7 cellular contexts compared by ENCODE assay signal in the genomic region with DNA sequence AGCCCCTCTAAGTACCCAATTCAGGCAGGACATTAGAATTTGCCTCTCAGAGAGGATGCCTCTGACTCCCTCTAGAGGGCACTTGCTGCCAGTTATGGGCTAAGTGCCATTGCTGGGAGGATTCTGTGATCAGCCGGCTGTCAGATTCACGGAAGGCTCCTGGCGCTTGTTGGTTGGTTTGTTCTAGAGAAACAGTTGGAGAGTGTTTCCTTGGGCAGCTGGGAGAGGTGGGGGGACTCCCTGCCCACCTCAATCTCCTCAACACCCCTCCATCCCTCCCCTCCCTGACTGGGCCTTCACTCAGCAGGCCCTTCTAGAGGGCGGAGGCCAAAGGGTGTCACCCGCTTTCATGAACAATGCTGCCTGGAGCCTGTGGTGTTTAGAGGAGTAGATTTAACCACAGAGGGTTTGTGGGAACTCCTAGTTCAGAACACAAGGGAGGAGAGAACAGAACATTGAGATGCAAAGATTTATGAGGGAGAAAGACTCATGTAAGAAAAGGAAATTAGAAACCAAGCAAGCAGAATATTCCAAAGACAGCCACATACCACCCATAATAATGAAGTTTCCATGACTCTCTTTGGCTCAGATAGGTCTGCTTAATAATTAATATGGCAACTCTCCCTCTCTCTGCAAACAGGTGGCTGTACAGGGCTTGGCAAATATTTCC. TPM values are rescaled to one million over a fixed set of nuclear protein-coding genes. Genes with fewer than 3 reads are reported as not detected.
A peak's percentile ranks its signal among the peaks of the same experiment; 100 is the strongest.
DNase-seq lines count a peak whose midpoint lies in the region; ATAC-seq and TF ChIP-seq lines count a peak whose summit lies in the region.

No MANE protein-coding gene starts in this region.

- peak; percentile 89 for TF ChIP-seq CTCF in GM12873 (IDR thresholded peaks at IDR 0.05; ENCODE audit: insufficient read depth, low read depth, low read length, missing control alignments)
- TF ChIP-seq CTCF in ascending aorta (IDR thresholded peaks at IDR 0.05): peak; percentile 40 to 80 (median 72)
- TF ChIP-seq CTCF in hepatocyte (IDR thresholded peaks at IDR 0.05; ENCODE audit: poor library complexity): peak; percentile 84
- TF ChIP-seq CTCF in gastrocnemius medialis (IDR thresholded peaks at IDR 0.05 in 4 of 5, conservative IDR thresholded peaks at IDR 0.05 in 1 of 5): peak; percentile 49 to 80 (median 69)

- H3K27ac ChIP-seq in ascending aorta: no peak overlapping the region
- peak overlapping the region; percentile 70 for H3K27ac ChIP-seq in hepatocyte
- H3K27ac ChIP-seq in gastrocnemius medialis: no peak overlapping the region

- TF ChIP-seq POLR2A in gastrocnemius medialis (IDR thresholded peaks at IDR 0.05): no peak

- DNase-seq in NCI-H1092 treated with DMSO at 0.1 percent for 48 hours (lab: John Stamatoyannopoulos, UW) (peak; percentile 68), ascending aorta (ENCODE audit: low spot score in 2 of 2) (peak in 1 of 2 donors; percentile 68), hepatocyte (ENCODE audit: low spot score) (peak; percentile 85), gastrocnemius medialis (peak; percentile 27 to 40), T1000 (lab: John Stamatoyannopoulos, UW) (no peak)
- DNase-seq in T-helper 2 cell treated with Interferon-gamma antibody and Interleukin-4, amounts not matched to agents 5 μg/mL and 100 μg/mL, for 36 hours (ENCODE audit: low spot score): peak; percentile 39

- H3K4me3 ChIP-seq in ascending aorta (no peak overlapping the region), hepatocyte (no peak overlapping the region), gastrocnemius medialis (no peak overlapping the region)

- in situ Hi-C loops in gastrocnemius medialis (cut with MboI; ENCODE audit: low sequenced_read_pairs in 4 of 4): loop anchor here in 1 of 4 donors (25.0 kb wide), 1 partner anchor 187 kb away; no protein-coding TSS in a partner anchor

- peak; percentile 76 to 78 for ATAC-seq in gastrocnemius medialis

- H4K20me1 ChIP-seq in hepatocyte (ENCODE audit: insufficient read depth, poor library complexity, severe bottlenecking): no peaks in the 10 kb centered on the region

- no peaks in the 10 kb centered on the region for H3K9me3 Mint-ChIP-seq in T-helper 2 cell treated with Interferon-gamma antibody and Interleukin-4, amounts not matched to agents 5 μg/mL and 100 μg/mL, for 36 hours

- H2AFZ ChIP-seq in hepatocyte: peak overlapping the region; percentile 75

- H3K4me1 Mint-ChIP-seq in T-helper 2 cell treated with Interferon-gamma antibody and Interleukin-4, amounts not matched to agents 5 μg/mL and 100 μg/mL, for 36 hours (ENCODE audit: low read depth): peaks cover 6% of the 10 kb centered on the region

- H3K27ac Mint-ChIP-seq in T-helper 2 cell treated with Interferon-gamma antibody and Interleukin-4, amounts not matched to agents 5 μg/mL and 100 μg/mL, for 36 hours: no peak overlapping the region

- no peaks in the 10 kb centered on the region for H3K9me3 ChIP-seq in ascending aorta
- no peaks in the 10 kb centered on the region for H3K9me3 ChIP-seq in hepatocyte (ENCODE audit: low read depth)
- no peaks in the 10 kb centered on the region for H3K9me3 ChIP-seq in gastrocnemius medialis

- no peaks in the 10 kb centered on the region for H3K36me3 Mint-ChIP-seq in T-helper 2 cell treated with Interferon-gamma antibody and Interleukin-4, amounts not matched to agents 5 μg/mL and 100 μg/mL, for 36 hours (ENCODE audit: low read depth)

- no peaks in the 10 kb centered on the region for H3K9me2 ChIP-seq in hepatocyte (replicated peaks; ENCODE audit: insufficient read depth)

- 31% methylated on average over 5 of the region's 5 CpGs for WGBS in hepatocyte (ENCODE audit: low lambda C conversion rate, missing lambda C conversion rate)

- no peaks in the 10 kb centered on the region for H3K79me2 ChIP-seq in hepatocyte

- H3K36me3 ChIP-seq in ascending aorta: no peaks in the 10 kb centered on the region
- H3K36me3 ChIP-seq in hepatocyte (replicated peaks; ENCODE audit: insufficient read depth, low read depth): no peaks in the 10 kb centered on the region
- H3K36me3 ChIP-seq in gastrocnemius medialis: no peaks in the 10 kb centered on the region

- H3K4me2 ChIP-seq in hepatocyte: peak overlapping the region; percentile 66

- peaks cover 46% of the 10 kb centered on the region for H3K27me3 Mint-ChIP-seq in T-helper 2 cell treated with Interferon-gamma antibody and Interleukin-4, amounts not matched to agents 5 μg/mL and 100 μg/mL, for 36 hours (ENCODE audit: low read depth)

- no peaks in the 10 kb centered on the region for H3K27me3 ChIP-seq in ascending aorta
- H3K27me3 ChIP-seq in hepatocyte: no peaks in the 10 kb centered on the region
- no peaks in the 10 kb centered on the region for H3K27me3 ChIP-seq in gastrocnemius medialis

- peak overlapping the region; percentile 28 for H3K4me3 Mint-ChIP-seq in T-helper 2 cell treated with Interferon-gamma antibody and Interleukin-4, amounts not matched to agents 5 μg/mL and 100 μg/mL, for 36 hours

- intact Hi-C loops in ascending aorta (cut with DNase I) (no loop called here), gastrocnemius medialis (cut with DNase I; ENCODE audit: low total_unique reads) (loop anchor here (2.0 kb wide), 1 partner anchor 205 kb away; no protein-coding TSS in a partner anchor)

- no peaks in the 10 kb centered on the region for H3K4me1 ChIP-seq in ascending aorta
- no peaks in the 10 kb centered on the region for H3K4me1 ChIP-seq in hepatocyte (ENCODE audit: insufficient read depth)
- no peaks in the 10 kb centered on the region for H3K4me1 ChIP-seq in gastrocnemius medialis

RNA-seq across cellular contexts. Expression of a gene that starts 29.9 kb away (rescaled TPM):
- total RNA-seq in ascending aorta (7.5 TPM), hepatocyte (14.2 and 16.8 TPM in 2 replicates), gastrocnemius medialis (10 to 100 TPM in 2 of 4 donors, 1 to 10 TPM in 2; 3.9 to 11.4 (median 9.2) TPM)
- polyA plus RNA-seq in hepatocyte: 29.9 and 47.1 TPM in 2 replicates
